ENCODE assay signal across 1 cellular context in the genomic region with DNA sequence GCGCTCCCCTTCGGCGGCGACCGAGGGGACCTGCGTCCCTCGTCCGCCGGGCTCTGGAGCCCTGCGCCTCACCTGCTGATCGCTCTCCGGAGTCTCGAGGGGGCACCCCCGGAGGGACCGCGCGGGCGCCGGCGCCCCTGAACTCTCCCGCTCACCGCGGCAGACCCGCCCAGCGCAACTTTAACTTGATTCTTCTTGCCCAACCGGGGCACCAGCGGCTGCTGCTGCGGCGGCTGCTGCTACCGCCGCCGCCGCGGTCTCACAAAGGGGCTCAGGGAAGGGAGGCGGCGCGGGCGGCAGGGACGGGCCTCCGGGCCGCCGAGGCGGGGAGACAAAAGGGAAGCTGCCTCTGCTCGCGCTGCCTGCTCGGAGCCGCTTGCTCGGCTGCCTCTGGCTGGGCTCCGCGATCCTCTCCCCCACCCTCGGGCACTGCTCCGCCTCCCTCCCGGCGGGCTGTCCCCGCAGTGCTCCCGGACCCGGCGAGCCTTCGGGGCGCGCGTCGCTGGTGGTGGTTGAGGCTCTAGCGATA.
TF ChIP-seq lines count a peak whose summit lies in the region.

A gene (plus strand): TSS at position 456 of the 529 bp plus-strand sequence.

TF ChIP-seq in endothelial cell of umbilical vein, 7 proteins besides CTCF, POLR2A, EP300 and RAD21 (continued from another document):
- TF ChIP-seq, protein P1, sequence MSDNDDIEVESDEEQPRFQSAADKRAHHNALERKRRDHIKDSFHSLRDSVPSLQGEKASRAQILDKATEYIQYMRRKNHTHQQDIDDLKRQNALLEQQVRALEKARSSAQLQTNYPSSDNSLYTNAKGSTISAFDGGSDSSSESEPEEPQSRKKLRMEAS (IDR thresholded peaks at IDR 0.05; ENCODE audit: insufficient read depth, insufficient read length) = no peak
- no peak for TF ChIP-seq JUN (IDR thresholded peaks at IDR 0.05; ENCODE audit: borderline replicate concordance, insufficient read depth, insufficient read length, low read depth)
- TF ChIP-seq FOS (IDR thresholded peaks at IDR 0.05; ENCODE audit: borderline replicate concordance, insufficient read depth, low read length) = no peak
- no peak for TF ChIP-seq POLR2AphosphoS5 (IDR thresholded peaks at IDR 0.05; ENCODE audit: insufficient read depth, low read depth, low read length)
- TF ChIP-seq GATA2 (IDR thresholded peaks at IDR 0.05; ENCODE audit: insufficient read depth, insufficient read length, low read depth, low read length) = no peak
- TF ChIP-seq MYC (IDR thresholded peaks at IDR 0.05; ENCODE audit: low read depth, low read length) = no peak
